In the genomic region with DNA sequence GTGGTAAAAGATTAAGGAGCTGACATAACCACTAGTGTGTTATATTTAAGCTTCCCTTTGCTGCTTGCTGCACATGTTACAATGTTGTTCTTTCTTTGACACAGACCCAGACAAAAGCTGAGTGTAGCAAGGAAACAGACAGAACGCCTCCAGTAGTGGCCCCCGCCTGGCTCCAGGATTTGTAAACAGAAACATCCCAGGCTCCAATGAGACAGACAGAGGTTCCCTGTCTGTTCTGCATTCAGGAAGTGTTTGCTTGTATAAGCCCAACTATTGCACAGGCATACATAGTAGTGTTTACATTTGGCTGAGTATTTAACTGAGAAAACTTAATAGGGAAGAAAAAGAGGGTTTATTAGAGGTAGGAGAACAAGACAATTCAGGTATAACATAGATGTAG, we compare ENCODE assay signal across 10 cellular contexts.
DNase-seq lines count a peak whose midpoint lies in the region; ATAC-seq, FAIRE-seq and TF ChIP-seq lines count a peak whose summit lies in the region.
"Had no signal": no experiment of that assay in that cellular context is flagged by ENCODE, and none has a peak within 500 bp of the region (broad histone marks: within the 10 kb centered on the region; RNA-seq: fewer than 3 reads in every experiment).

No MANE protein-coding gene starts in this region.

- intact Hi-C loops in pancreas (cut with DNase I), result no loop called here

- TF ChIP-seq CTCF in fibroblast of pulmonary artery (IDR thresholded peaks at IDR 0.05; ENCODE audit: low read length, missing control alignments) (no peak), pancreas (IDR thresholded peaks at IDR 0.05) (no peak)

- no peak overlapping the region for H3K27ac ChIP-seq in pancreas
- H3K27ac ChIP-seq: parathyroid adenoma had no signal

- H3K36me3 ChIP-seq in pancreas, result no peaks in the 10 kb centered on the region

- H3K4me3 ChIP-seq in fibroblast of pulmonary artery (replicated peaks; ENCODE audit: low read depth, low read length), result no peak overlapping the region
- no peak overlapping the region for H3K4me3 ChIP-seq in pancreas
- H3K4me3 ChIP-seq: coronary artery had no signal

- FAIRE-seq in pancreas (lab: Jason Lieb, UNC), result no peak

- no peaks in the 10 kb centered on the region for H3K27me3 ChIP-seq in pancreas

- DNase-seq in ELR (ENCODE audit: low read depth) (peak; percentile 70), NCI-H526 treated with DMSO at 0.1 percent for 48 hours (lab: John Stamatoyannopoulos, UW) (peak; percentile 44), fibroblast of pulmonary artery (ENCODE audit: low read depth) (peak; percentile 76), pancreas (no peak), cerebellar nuclear complex (lab: John Stamatoyannopoulos, UW) (no peak), OCI-M1 (lab: John Stamatoyannopoulos, UW) (no peak)
- no peak for DNase-seq in activated effector memory CD4-positive, alpha-beta T cell treated with Interleukin-2 at 50 U/mL for 16 hours

- ATAC-seq in pancreas (peak in 3 of 4 donors; percentile 34 to 52 (median 40)), HG03097 (IDR thresholded peaks at IDR 0.05; ENCODE audit: low FRiP score, unreplicated experiment) (no peak)

- no peaks in the 10 kb centered on the region for H3K9me3 ChIP-seq in pancreas

- 66% methylated on average over 2 of the region's 2 CpGs for WGBS in pancreas, 2 donors

- H3K4me1 ChIP-seq in pancreas, result peaks cover 0 to 6% (median 0%) of the 10 kb centered on the region in 3 donors
- H3K4me1 ChIP-seq: parathyroid adenoma had no signal

Comparison
In these comparisons a context has a peak if more than half of its experiments do, and no peak if none do; other contexts are left out.
1. DNase-seq: peak in ELR (single experiment), NCI-H526 treated with DMSO at 0.1 percent for 48 hours (single experiment) and fibroblast of pulmonary artery (single experiment); none in pancreas (0 of 6), activated effector memory CD4-positive, alpha-beta T cell treated with Interleukin-2 at 50 U/mL for 16 hours (single experiment), cerebellar nuclear complex (0 of 2) and OCI-M1 (single experiment).